ENCODE assay signal across 11 cellular contexts in the genomic region with DNA sequence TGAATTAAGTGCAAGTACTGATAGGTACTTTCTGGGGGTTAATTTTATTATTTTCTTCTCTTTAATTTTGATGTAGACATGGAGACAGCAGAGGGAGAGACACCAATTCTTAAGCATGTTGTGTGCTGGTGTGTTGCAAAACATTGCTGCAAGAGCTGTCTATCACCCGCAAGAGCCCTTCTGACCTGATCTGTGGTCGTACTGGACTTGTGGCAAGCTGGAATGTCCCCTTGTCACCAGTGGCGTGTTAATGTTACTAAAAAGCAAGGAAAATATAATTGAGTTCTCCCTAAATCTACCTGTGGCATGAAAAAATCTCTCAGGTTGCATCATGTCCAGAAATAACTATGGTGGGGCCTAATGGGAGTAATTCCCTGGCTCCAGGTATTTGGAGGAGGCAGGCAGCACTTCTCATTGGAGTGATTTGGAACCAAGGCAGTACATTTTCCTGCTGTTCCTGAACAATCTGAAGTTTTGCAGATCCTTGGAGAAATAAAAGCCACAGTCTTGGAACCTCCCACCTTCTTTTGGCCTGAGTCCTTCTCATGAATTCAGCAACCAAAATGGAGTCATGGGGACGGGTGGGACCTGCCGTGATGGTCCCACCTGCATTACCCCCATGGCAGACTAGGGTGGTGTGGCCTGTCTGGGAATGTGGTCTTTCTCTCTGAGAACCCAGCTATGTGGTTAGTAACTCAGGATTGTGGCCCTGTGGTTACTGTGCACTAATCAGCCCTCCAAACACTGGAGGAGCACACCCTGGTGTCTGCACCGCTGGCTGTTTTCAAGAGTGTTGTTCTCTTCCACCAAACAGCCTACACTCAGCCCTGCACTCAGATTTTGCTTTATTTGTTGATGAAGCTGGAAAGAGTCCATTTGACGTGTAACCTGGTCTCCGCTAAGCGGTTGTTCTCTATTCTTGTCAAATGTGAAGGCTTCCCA. TPM values are rescaled to one million over a fixed set of nuclear protein-coding genes. Genes with fewer than 3 reads are reported as not detected.
DNase-seq lines count a peak whose midpoint lies in the region; TF ChIP-seq lines count a peak whose summit lies in the region.
"Had no signal": no experiment of that assay in that cellular context is flagged by ENCODE, and none has a peak within 500 bp of the region (broad histone marks: within the 10 kb centered on the region; RNA-seq: fewer than 3 reads in every experiment).

No MANE protein-coding gene starts in this region.

- H3K4me2 ChIP-seq in SU-DHL-6 (ENCODE audit: low read depth, low read length, poor library complexity, severe bottlenecking) (peak overlapping the region; percentile 61), hepatocyte (no peak overlapping the region)

- DNase-seq in A673 (ENCODE audit: low spot score) (no peak), hepatocyte (ENCODE audit: low spot score) (no peak), KBM-7 (no peak), KG1 (lab: John Stamatoyannopoulos, UW) (no peak), NCI-H446 treated with DMSO at 0.1 percent for 48 hours (lab: John Stamatoyannopoulos, UW) (no peak)
- no peak for DNase-seq in stimulated activated CD4-positive, alpha-beta T cell treated with anti-CD3 and anti-CD28 coated beads, Interleukin-2, amount 100 ng/mL, for 48 hours
- DNase-seq: foreskin keratinocyte, tibial artery had no signal

- intact Hi-C loops in A673 (cut with micrococcal nuclease; ENCODE audit: unreplicated experiment): no loop called here

- POLR2A ChIA-PET in A673 (lab: Charles Lee; ENCODE audit: low non-redundant PET): no interaction called here

- no peaks in the 10 kb centered on the region for H3K9me3 ChIP-seq in A673 (ENCODE audit: low read depth, low read length, poor library complexity, severe bottlenecking)
- no peaks in the 10 kb centered on the region for H3K9me3 ChIP-seq in SU-DHL-6 (ENCODE audit: insufficient read depth, low read length)
- H3K9me3 ChIP-seq in hepatocyte (ENCODE audit: low read depth): no peaks in the 10 kb centered on the region
- H3K9me3 ChIP-seq: tibial artery had no signal

- H3K79me2 ChIP-seq in SU-DHL-6 (ENCODE audit: insufficient read depth, low read length) (no peaks in the 10 kb centered on the region), hepatocyte (peaks cover 90% of the 10 kb centered on the region)

- peak overlapping the region; percentile 32 for H3K27ac ChIP-seq in A673 (ENCODE audit: low read depth, low read length, poor library complexity, severe bottlenecking)
- H3K27ac ChIP-seq in SU-DHL-6 (ENCODE audit: low read depth, low read length): peak overlapping the region; percentile 89
- H3K27ac ChIP-seq in hepatocyte: peak overlapping the region; percentile 74
- H3K27ac ChIP-seq: cardiac muscle cell, tibial artery had no signal

- H3K9me2 ChIP-seq in SU-DHL-6 (replicated peaks; ENCODE audit: insufficient read depth, low read length) (no peaks in the 10 kb centered on the region), hepatocyte (replicated peaks; ENCODE audit: insufficient read depth) (no peaks in the 10 kb centered on the region)

- in situ Hi-C loops in KBM-7 (cut with MboI; ENCODE audit: low pct_unique_long_range_greater_than_20kb, low sequenced_read_pairs): no loop called here

- no peak overlapping the region for H3K4me3 ChIP-seq in A673 (ENCODE audit: low read depth, low read length, poor library complexity, severe bottlenecking)
- H3K4me3 ChIP-seq in GM08714 (ENCODE audit: low read length): peak overlapping the region; percentile 49; the same call in 1 of the 2 replicates
- H3K4me3 ChIP-seq in SU-DHL-6 (ENCODE audit: insufficient read depth, low read length, poor library complexity, severe bottlenecking): peak overlapping the region; percentile 22
- H3K4me3 ChIP-seq in hepatocyte: no peak overlapping the region
- H3K4me3 ChIP-seq: cardiac muscle cell, tibial artery had no signal

- TF ChIP-seq CTCF in A673 (conservative IDR thresholded peaks at IDR 0.05; ENCODE audit: low read depth, low read length) (no peak), SU-DHL-6 (IDR thresholded peaks at IDR 0.05; ENCODE audit: insufficient read depth, low read length, poor library complexity, severe bottlenecking) (no peak), hepatocyte (IDR thresholded peaks at IDR 0.05; ENCODE audit: poor library complexity) (no peak)

- H4K20me1 ChIP-seq in SU-DHL-6 (ENCODE audit: low read depth, low read length) (no peaks in the 10 kb centered on the region), hepatocyte (ENCODE audit: insufficient read depth, poor library complexity, severe bottlenecking) (peaks cover 10% of the 10 kb centered on the region)

- no TSS peak for BruUV-seq in A673 (replicated peaks; lab: Mats Ljungman, UMichigan)

- H2AFZ ChIP-seq in SU-DHL-6 (ENCODE audit: low read depth, low read length, severe bottlenecking) (no peak overlapping the region), hepatocyte (no peak overlapping the region)

- H3K27me3 ChIP-seq in A673 (replicated peaks; ENCODE audit: insufficient read depth, low read depth, low read length, poor library complexity): no peaks in the 10 kb centered on the region
- no peaks in the 10 kb centered on the region for H3K27me3 ChIP-seq in SU-DHL-6 (ENCODE audit: low read length)
- H3K27me3 ChIP-seq in hepatocyte: no peaks in the 10 kb centered on the region
- H3K27me3 ChIP-seq: cardiac muscle cell, foreskin keratinocyte, tibial artery had no signal

- H3K36me3 ChIP-seq in A673 (ENCODE audit: insufficient read depth, low read length, poor library complexity, severe bottlenecking): no peaks in the 10 kb centered on the region
- H3K36me3 ChIP-seq in SU-DHL-6 (ENCODE audit: low read length): no peaks in the 10 kb centered on the region
- no peaks in the 10 kb centered on the region for H3K36me3 ChIP-seq in hepatocyte (replicated peaks; ENCODE audit: insufficient read depth, low read depth)
- H3K36me3 ChIP-seq: cardiac muscle cell had no signal

- H3F3A ChIP-seq in SU-DHL-6 (ENCODE audit: insufficient read depth): peaks cover 14% of the 10 kb centered on the region

- H3K9ac ChIP-seq in SU-DHL-6 (ENCODE audit: low read length): 0 out of 2 replicates have a peak overlapping the region, but pooled peaks have one; percentile 16

- CTCF ChIA-PET in A673 (lab: Charles Lee): interaction anchor here (0.7 kb wide), 1 partner anchor 62 kb away, joined by 3 read pairs; no protein-coding TSS in a partner anchor

- H3K4me1 ChIP-seq in A673 (ENCODE audit: insufficient read depth, low read length, poor library complexity, severe bottlenecking) (peaks cover 55% of the 10 kb centered on the region), hepatocyte (ENCODE audit: insufficient read depth) (peaks cover 8% of the 10 kb centered on the region)

- 93% methylated on average over 9 of the region's 9 CpGs for WGBS in hepatocyte (ENCODE audit: low lambda C conversion rate, missing lambda C conversion rate)

RNA-seq across cellular contexts. Expression of gene GALNT2, which starts 57.4 kb away (rescaled TPM):
- total RNA-seq in A673 (2021): 80.5 and 94.6 TPM in 2 replicates
- 77.9 and 96.7 TPM in 2 replicates for total RNA-seq in hepatocyte
- 131 and 143 TPM in 2 replicates for polyA plus RNA-seq in hepatocyte

Comparison
In these comparisons a context has a peak if more than half of its experiments do, and no peak if none do; other contexts are left out.
1. H3K27ac ChIP-seq: peak in every context shown above with its lines; median percentile 89 in SU-DHL-6; 74 in hepatocyte; 32 in A673.
2. H3K4me3 ChIP-seq: peak in GM08714 (single experiment) and SU-DHL-6 (single experiment); none in A673 (single experiment) and hepatocyte (single experiment).